In genomic region chr2:200525882-200526651, GRCh38 we compare ENCODE assay signal across 8 cellular contexts. TPM values are rescaled to one million over a fixed set of nuclear protein-coding genes. Genes with fewer than 3 reads are reported as not detected.
DNase-seq lines count a peak whose midpoint lies in the region; ATAC-seq, FAIRE-seq and TF ChIP-seq lines count a peak whose summit lies in the region.

Gene SGO2, plus strand, starts transcription at chr2:200526207. Its CDS starts 6,769 bp downstream, at chr2:200532976.

- POLR2A ChIA-PET in IMR-90 (lab: Charles Lee; ENCODE audit: unreplicated experiment), result no interaction called here
- POLR2A ChIA-PET in OCI-LY7 (lab: Charles Lee), result interaction anchor here (1.0 to 9.4 kb wide), 11 partner anchors 8 to 615 kb away, joined by 3 to 98 read pairs (median 4); partner anchors contain the start of genes C2orf69 and KCTD18

- no peaks in the 10 kb centered on the region for H3K9me1 ChIP-seq in IMR-90 (ENCODE audit: insufficient read depth, low read length)

- H3K27ac ChIP-seq in IMR-90 (ENCODE audit: insufficient read depth, low read length) (peak within 1 kb of the TSS; percentile 72), OCI-LY7 (ENCODE audit: low read depth, low read length, poor library complexity, severe bottlenecking) (peak within 1 kb of the TSS; percentile 67)

- TF ChIP-seq CTCF in IMR-90 (conservative IDR thresholded peaks at IDR 0.05; ENCODE audit: low read depth, low read length) (no peak), OCI-LY7 (conservative IDR thresholded peaks at IDR 0.05; ENCODE audit: low read length) (no peak), mesothelial cell of epicardium (IDR thresholded peaks at IDR 0.05; ENCODE audit: unreplicated experiment) (no peak)

- H3K9me3 ChIP-seq in IMR-90 (ENCODE audit: control insufficient read depth, insufficient read depth, low read length) (no peaks in the 10 kb centered on the region), OCI-LY7 (ENCODE audit: low read length) (peaks cover 9% of the 10 kb centered on the region; the same call in 1 of the 2 replicates)

- H3K36me3 Mint-ChIP-seq in mesothelial cell of epicardium, result no peaks in the 10 kb centered on the region

- H3K9ac ChIP-seq in IMR-90 (ENCODE audit: low read depth, low read length), result peak within 1 kb of the TSS; percentile 74

- peak; percentile 91 for FAIRE-seq in endometrium (lab: Jason Lieb, UNC)

- H4K5ac ChIP-seq in IMR-90 (ENCODE audit: low read depth, low read length), result peak within 1 kb of the TSS; percentile 84; the same call in 1 of the 2 replicates

- peak within 1 kb of the TSS; percentile 54 for H3K27ac Mint-ChIP-seq in mesothelial cell of epicardium

- H3K4me1 Mint-ChIP-seq in mesothelial cell of epicardium, result peaks cover 15% of the 10 kb centered on the region

- CTCF ChIA-PET in IMR-90 (lab: Yijun Ruan, JAX) (no interaction called here), OCI-LY7 (lab: Charles Lee; ENCODE audit: unreplicated experiment) (interaction anchor here (1.0 kb wide), 1 partner anchor 17 kb away, joined by 3 read pairs; the partner anchor contains the start of gene KCTD18)

- no peak for TF ChIP-seq RAD21 in IMR-90 (IDR thresholded peaks at IDR 0.05; ENCODE audit: low read length)

- peak within 1 kb of the TSS; percentile 91 for H3K18ac ChIP-seq in IMR-90 (ENCODE audit: low read depth, low read length)

- H3K23ac ChIP-seq in IMR-90 (ENCODE audit: low read depth, low read length), result peak within 1 kb of the TSS; percentile 90

- H2BK20ac ChIP-seq in IMR-90 (ENCODE audit: low read depth, low read length), result peak within 1 kb of the TSS; percentile 51; the same call in 1 of the 2 replicates

- H2BK5ac ChIP-seq in IMR-90 (ENCODE audit: low read depth, low read length, poor library complexity, severe bottlenecking), result peak within 1 kb of the TSS; percentile 87

- H3K27me3 Mint-ChIP-seq in mesothelial cell of epicardium (ENCODE audit: low read depth), result peaks cover 10% of the 10 kb centered on the region

- H3K14ac ChIP-seq in IMR-90 (replicated peaks; ENCODE audit: low read depth, low read length), result peak within 1 kb of the TSS; percentile 85

- H2AFZ ChIP-seq in IMR-90 (replicated peaks; ENCODE audit: low read length, poor library complexity) (peak within 1 kb of the TSS; percentile 97), OCI-LY7 (ENCODE audit: low read length) (peak within 1 kb of the TSS; percentile 93)

- peak; percentile 99 for DNase-seq in DMS114 treated with DMSO at 0.1 percent for 48 hours (lab: John Stamatoyannopoulos, UW; ENCODE audit: unreplicated experiment)
- DNase-seq in IMR-90, result peak; percentile 91
- DNase-seq in OCI-LY7 (ENCODE audit: low spot score), result peak; percentile 97
- peak; percentile 95 for DNase-seq in activated CD8-positive, alpha-beta memory T cell treated with anti-CD3 and anti-CD28 coated beads, Interleukin-2, amount 50 U/mL, for 48 hours
- peak; percentile 78 to 91 for DNase-seq in mesothelial cell of epicardium (ENCODE audit: low spot score in 2 of 2, unreplicated experiment in 2 of 2)
- peak; percentile 91 to 92 for DNase-seq in stimulated activated CD8-positive, alpha-beta memory T cell treated with anti-CD3 and anti-CD28 coated beads, Interleukin-15, amount 100 ng/mL, for 4 hours (ENCODE audit: low read depth in 2 of 2)

- BruUV-seq in IMR-90 (replicated peaks; lab: Mats Ljungman, UMichigan) (TSS peak; percentile 78), OCI-LY7 (replicated peaks; lab: Mats Ljungman, UMichigan) (TSS peak; percentile 82)

- peak within 1 kb of the TSS; percentile 68 for H2AK9ac ChIP-seq in IMR-90 (replicated peaks; ENCODE audit: low read depth, low read length, poor library complexity)

- peak within 1 kb of the TSS; percentile 92 for H3K4me3 Mint-ChIP-seq in mesothelial cell of epicardium

- peaks cover 11% of the 10 kb centered on the region for H3K27me3 ChIP-seq in IMR-90 (ENCODE audit: control insufficient read depth, insufficient read depth, low read length)

- H3K36me3 ChIP-seq in IMR-90 (ENCODE audit: control insufficient read depth, insufficient read depth, low read length), result no peaks in the 10 kb centered on the region
- H3K36me3 ChIP-seq in OCI-LY7 (ENCODE audit: insufficient read depth, low read length), result peaks cover 21% of the 10 kb centered on the region

- H3K4ac ChIP-seq in IMR-90 (ENCODE audit: low read depth, low read length), result peak within 1 kb of the TSS; percentile 81

- dilution Hi-C loops in IMR-90 (cut with HindIII; ENCODE audit: low sequenced_read_pairs, unreplicated experiment), result no loop called here

- TF ChIP-seq POLR2A in IMR-90 (IDR thresholded peaks at IDR 0.05; ENCODE audit: low read depth, low read length), result peak; percentile 48; the same call in 1 of the 2 replicates

- WGBS in IMR-90 (ENCODE audit: extremely low coverage in 2 of 2, insufficient read length in 1 of 2), 2 experiments, result 0% methylated on average over 36 of the region's 56 CpGs; no CpG with 5 or more reads in 1 of the 2 experiments

- peak within 1 kb of the TSS; percentile 77 for H4K91ac ChIP-seq in IMR-90 (ENCODE audit: insufficient read depth, low read depth, low read length)

- H3K4me2 ChIP-seq in IMR-90 (ENCODE audit: low read depth, low read length) (peak within 1 kb of the TSS; percentile 98), OCI-LY7 (ENCODE audit: low read length) (peak within 1 kb of the TSS; percentile 81)

- intact Hi-C loops in IMR-90 (cut with micrococcal nuclease) (loop anchor here (1.0 kb wide), 1 partner anchor 177 kb away; no protein-coding TSS in a partner anchor), OCI-LY7 (cut with micrococcal nuclease; ENCODE audit: unreplicated experiment) (loop anchor here (1.0 to 5.0 kb wide), 2 partner anchors 16 to 286 kb away; partner anchors contain the start of genes BZW1 and KCTD18)

- peaks cover 47% of the 10 kb centered on the region for H3K79me2 ChIP-seq in OCI-LY7 (ENCODE audit: insufficient read depth, low read depth, low read length)

- H2BK120ac ChIP-seq in IMR-90 (ENCODE audit: low read depth, low read length), result peak within 1 kb of the TSS; percentile 50

- ATAC-seq in GM21529 (IDR thresholded peaks at IDR 0.05; ENCODE audit: unreplicated experiment) (peak; percentile 100), IMR-90 (ENCODE audit: low read depth) (peak; percentile 99)

- H2AK5ac ChIP-seq in IMR-90 (ENCODE audit: low read depth, low read length), result 0 out of 2 replicates have a peak within 1 kb of the TSS, but pooled peaks have one; percentile 29

- peak within 1 kb of the TSS; percentile 81 to 95 for H4K8ac ChIP-seq in IMR-90 (ENCODE audit: low read depth in 2 of 2, low read length in 2 of 2)

- in situ Hi-C loops in IMR-90 (cut with MboI; ENCODE audit: low sequenced_read_pairs), result no loop called here

- no peaks in the 10 kb centered on the region for H3K9me3 Mint-ChIP-seq in mesothelial cell of epicardium

- H3K4me3 ChIP-seq in IMR-90 (ENCODE audit: insufficient read depth, low read depth, low read length) (peak within 1 kb of the TSS; percentile 97), OCI-LY7 (ENCODE audit: low read depth, low read length, poor library complexity, severe bottlenecking) (peak within 1 kb of the TSS; percentile 91)

- peak within 1 kb of the TSS; percentile 61; the same call in 2 of the 3 replicates for H2BK15ac ChIP-seq in IMR-90 (ENCODE audit: low read depth, low read length)

- H3K56ac ChIP-seq in IMR-90 (ENCODE audit: extremely low read depth, insufficient read depth, low read length), result peak within 1 kb of the TSS; percentile 87

- H3K79me1 ChIP-seq in IMR-90 (ENCODE audit: low read depth in 1 of 2, low read length in 2 of 2), result peaks cover 22 to 41% of the 10 kb centered on the region in 2 experiments

- H3K4me1 ChIP-seq in IMR-90 (ENCODE audit: control insufficient read depth, insufficient read depth, low read length), result no peaks in the 10 kb centered on the region
- H3K4me1 ChIP-seq in OCI-LY7 (ENCODE audit: insufficient read depth, low read length, poor library complexity, severe bottlenecking), result peaks cover 28% of the 10 kb centered on the region

- H3K9me2 ChIP-seq in OCI-LY7 (ENCODE audit: insufficient read depth, low read length), result no peaks in the 10 kb centered on the region; the same call in 1 of the 2 replicates

- H4K20me1 ChIP-seq in IMR-90 (ENCODE audit: insufficient read depth, low read length) (no peaks in the 10 kb centered on the region), OCI-LY7 (ENCODE audit: insufficient read depth, low read length) (no peaks in the 10 kb centered on the region)

TF ChIP-seq in IMR-90, 13 proteins besides CTCF, POLR2A, EP300 and RAD21 (continues in another document):
- TF ChIP-seq RCOR1 (IDR thresholded peaks at IDR 0.05; ENCODE audit: insufficient replicate concordance, low read length), result no peak
- TF ChIP-seq CHD1 (IDR thresholded peaks at IDR 0.05; ENCODE audit: low read depth, low read length), result no peak
- no peak for TF ChIP-seq FOS (IDR thresholded peaks at IDR 0.05; ENCODE audit: low read depth, low read length)
- TF ChIP-seq MAZ (IDR thresholded peaks at IDR 0.05; ENCODE audit: borderline replicate concordance, low read depth, low read length), result peak; percentile 46; the same call in 1 of the 2 replicates
- no peak for TF ChIP-seq ELK1 (IDR thresholded peaks at IDR 0.05; ENCODE audit: borderline replicate concordance, low read depth, low read length)
- no peak for TF ChIP-seq RFX5 (IDR thresholded peaks at IDR 0.05; ENCODE audit: low read depth, low read length)
- no peak; the same call in none of the 2 replicates for TF ChIP-seq MXI1 (IDR thresholded peaks at IDR 0.05; ENCODE audit: borderline replicate concordance, low read depth, low read length)

RNA-seq across cellular contexts. Expression of gene SGO2, which starts in this region (rescaled TPM):
- total RNA-seq in IMR-90 (2012; rRNA removed) (6.3 and 16.9 TPM in 2 replicates), OCI-LY7 (2022) (55.3 and 62.5 TPM in 2 replicates), mesothelial cell of epicardium (8.8 to 10.7 TPM (median 9.2 TPM) in 3 replicates)
- 4.7 and 5.4 TPM in 2 replicates for polyA plus RNA-seq in IMR-90 (2012; rRNA removed)
- 0.20 and 0.66 TPM in 2 replicates for polyA plus RNA-seq in IMR-90 (2012; cell fraction: cytosol; rRNA removed)
- 0.16 and 1.2 TPM in 2 replicates for polyA plus RNA-seq in IMR-90 (2012; cell fraction: nucleus; rRNA removed; ENCODE audit: low replicate concordance)
- 24.6 and 29.3 TPM in 2 replicates for total RNA-seq in OCI-LY7 (2014; rRNA removed; shearing (Covaris generic))

Comparison
In these comparisons a context has a peak if more than half of its experiments do, and no peak if none do; other contexts are left out.
1. Peak in every context shown above with its lines: DNase-seq, ATAC-seq, H3K4me3 ChIP-seq and H3K27ac ChIP-seq.